Comparison of ENCODE assay signal across 1 cellular context in genomic region chr20:20052074-20052970, GRCh38.
TF ChIP-seq lines count a peak whose summit lies in the region.

Gene CFAP61 (plus strand): TSS chr20:20052532. CDS start chr20:20056654, 4,122 bp downstream.
Gene CRNKL1 (minus strand): TSS chr20:20052466. CDS start chr20:20052342, 124 bp downstream.

TF ChIP-seq in HepG2, 621 proteins besides CTCF, POLR2A, EP300 and RAD21 (continued from another document and continues in another):
- TF ChIP-seq ZFP41 (CRISPR knock-in tag; IDR thresholded peaks at IDR 0.05; ENCODE audit: borderline replicate concordance), result peak; percentile 88
- no peak for TF ChIP-seq RAD51 (IDR thresholded peaks at IDR 0.05; ENCODE audit: borderline replicate concordance)
- TF ChIP-seq RXRA (CRISPR knock-in tag; IDR thresholded peaks at IDR 0.05), result peak; percentile 88
- peak; percentile 95 for TF ChIP-seq ZNF280D (CRISPR knock-in tag; IDR thresholded peaks at IDR 0.05)
- TF ChIP-seq BRF2 (CRISPR knock-in tag; IDR thresholded peaks at IDR 0.05), result no peak
- TF ChIP-seq SALL2 (CRISPR knock-in tag; IDR thresholded peaks at IDR 0.05), result peak; percentile 99
- TF ChIP-seq CERS6 (CRISPR knock-in tag; IDR thresholded peaks at IDR 0.05), result 0 out of 2 replicates have a peak, but pooled peaks have one; percentile 69
- TF ChIP-seq HNRNPLL (IDR thresholded peaks at IDR 0.05; ENCODE audit: low read depth, low read length, poor library complexity, severe bottlenecking), result peak; percentile 97
- peak; percentile 73 for TF ChIP-seq TBL1XR1 (IDR thresholded peaks at IDR 0.05; ENCODE audit: borderline replicate concordance, low read length, partially characterized antibody)
- no peak; the same call in 1 of the 2 replicates for TF ChIP-seq ZNF10 (CRISPR knock-in tag; IDR thresholded peaks at IDR 0.05; ENCODE audit: borderline replicate concordance, low read depth)
- 0 out of 2 replicates have a peak, but pooled peaks have one; percentile 12 for TF ChIP-seq NPAS2 (CRISPR knock-in tag; IDR thresholded peaks at IDR 0.05; ENCODE audit: borderline replicate concordance)
- TF ChIP-seq MEIS2 (CRISPR knock-in tag; IDR thresholded peaks at IDR 0.05), result peak; percentile 99
- TF ChIP-seq IRF2 (CRISPR knock-in tag; IDR thresholded peaks at IDR 0.05), result peak; percentile 98
- peak; percentile 29; the same call in 1 of the 2 replicates for TF ChIP-seq CAMTA2 (CRISPR knock-in tag; IDR thresholded peaks at IDR 0.05; ENCODE audit: borderline replicate concordance)
- peak; percentile 84 for TF ChIP-seq RBM39 (IDR thresholded peaks at IDR 0.05; ENCODE audit: low read depth, low read length, poor library complexity, severe bottlenecking)
- peak; percentile 99 for TF ChIP-seq ZNF501 (CRISPR knock-in tag; IDR thresholded peaks at IDR 0.05)
- peak; percentile 37; the same call in 1 of the 2 replicates for TF ChIP-seq THRA (CRISPR knock-in tag; IDR thresholded peaks at IDR 0.05; ENCODE audit: borderline replicate concordance)
- peak; percentile 97 for TF ChIP-seq HNF1B (CRISPR knock-in tag; IDR thresholded peaks at IDR 0.05)
- peak; percentile 81; the same call in 1 of the 2 replicates for TF ChIP-seq ZNF34 (CRISPR knock-in tag; IDR thresholded peaks at IDR 0.05; ENCODE audit: borderline replicate concordance)
- TF ChIP-seq ZNF264 (CRISPR knock-in tag; IDR thresholded peaks at IDR 0.05), result peak; percentile 95
- no peak for TF ChIP-seq GPBP1L1 (CRISPR knock-in tag; IDR thresholded peaks at IDR 0.05)
- TF ChIP-seq FIP1L1 (IDR thresholded peaks at IDR 0.05; ENCODE audit: borderline replicate concordance, insufficient read depth, low read depth, low read length), result 0 out of 2 replicates have a peak, but pooled peaks have one; percentile 82
- TF ChIP-seq ZNF713 (CRISPR knock-in tag; IDR thresholded peaks at IDR 0.05), result peak; percentile 87; the same call in 1 of the 2 replicates
- TF ChIP-seq ZBTB26 (CRISPR knock-in tag; IDR thresholded peaks at IDR 0.05; ENCODE audit: borderline replicate concordance), result peak; percentile 72
- peak; percentile 84; the same call in 1 of the 2 replicates for TF ChIP-seq ZZZ3 (CRISPR knock-in tag; IDR thresholded peaks at IDR 0.05; ENCODE audit: borderline replicate concordance)
- TF ChIP-seq GATAD1 (CRISPR knock-in tag; IDR thresholded peaks at IDR 0.05), result peak; percentile 97
- TF ChIP-seq MZF1 (CRISPR knock-in tag; IDR thresholded peaks at IDR 0.05; ENCODE audit: borderline replicate concordance), result no peak
- peak; percentile 97 for TF ChIP-seq UBTF (CRISPR knock-in tag; IDR thresholded peaks at IDR 0.05)
- peak; percentile 29; the same call in 1 of the 2 replicates for TF ChIP-seq KDM1A (CRISPR knock-in tag; IDR thresholded peaks at IDR 0.05)
- no peak for TF ChIP-seq MAFF (IDR thresholded peaks at IDR 0.05; ENCODE audit: low read depth, low read length)
- TF ChIP-seq CBX5 (CRISPR knock-in tag; IDR thresholded peaks at IDR 0.05; ENCODE audit: borderline replicate concordance), result peak; percentile 86; the same call in 1 of the 2 replicates
- TF ChIP-seq ZC3H4 (CRISPR knock-in tag; IDR thresholded peaks at IDR 0.05; ENCODE audit: borderline replicate concordance), result no peak
- peak; percentile 94 for TF ChIP-seq CHCHD3 (CRISPR knock-in tag; IDR thresholded peaks at IDR 0.05)
- no peak; the same call in 1 of the 2 replicates for TF ChIP-seq SNAI1 (CRISPR knock-in tag; IDR thresholded peaks at IDR 0.05; ENCODE audit: borderline replicate concordance)
- TF ChIP-seq NR1H2 (CRISPR knock-in tag; IDR thresholded peaks at IDR 0.05; ENCODE audit: borderline replicate concordance, low read depth), result peak; percentile 67; the same call in 1 of the 2 replicates
- TF ChIP-seq ATF1 (CRISPR knock-in tag; IDR thresholded peaks at IDR 0.05), result peak; percentile 87
- no peak for TF ChIP-seq HNRNPH1 (optimal IDR thresholded peaks at IDR 0.05; ENCODE audit: low read depth, low read length)
- TF ChIP-seq TFE3 (CRISPR knock-in tag; IDR thresholded peaks at IDR 0.05), result peak; percentile 11
- peak; percentile 95; the same call in 1 of the 2 replicates for TF ChIP-seq ZHX1 (CRISPR knock-in tag; IDR thresholded peaks at IDR 0.05; ENCODE audit: low read depth)
- TF ChIP-seq GFI1 (CRISPR knock-in tag; IDR thresholded peaks at IDR 0.05; ENCODE audit: borderline replicate concordance), result 0 out of 2 replicates have a peak, but pooled peaks have one; percentile 23
